Comparison of ENCODE assay signal across 18 cellular contexts in genomic region chr22:46381142-46381541, GRCh38. TPM values are rescaled to one million over a fixed set of nuclear protein-coding genes. Genes with fewer than 3 reads are reported as not detected.
DNase-seq lines count a peak whose midpoint lies in the region; ATAC-seq, FAIRE-seq and TF ChIP-seq lines count a peak whose summit lies in the region.
"Had no signal": no experiment of that assay in that cellular context is flagged by ENCODE, and none has a peak within 500 bp of the region (broad histone marks: within the 10 kb centered on the region; RNA-seq: fewer than 3 reads in every experiment).

No MANE protein-coding gene starts in this region.

- in situ Hi-C loops in SK-MEL-5 (cut with HindIII; ENCODE audit: low pct_unique_long_range_greater_than_20kb, low sequenced_read_pairs) = no loop called here

- H3K4me1 ChIP-seq in A549 (peaks cover 51% of the 10 kb centered on the region), foreskin keratinocyte (no peaks in the 10 kb centered on the region)
- H3K4me1 ChIP-seq: tibial artery had no signal

- peaks cover 10% of the 10 kb centered on the region for H3K4me1 Mint-ChIP-seq in glutamatergic neuron (ENCODE audit: low read depth, unreplicated experiment)

- H3K27me3 ChIP-seq in foreskin keratinocyte = no peaks in the 10 kb centered on the region
- H3K27me3 ChIP-seq: brain microvascular endothelial cell had no signal

- no peak for TF ChIP-seq RAD21 in A549 (conservative IDR thresholded peaks at IDR 0.05 in 1 of 2, IDR thresholded peaks at IDR 0.05 in 1 of 2)

- peak; percentile 61 for DNase-seq in A549 (ENCODE audit: low read depth in 1 of 2, low spot score in 1 of 2)
- DNase-seq in GM03348 (ENCODE audit: low spot score) = peak; percentile 45
- DNase-seq in SK-MEL-5 (ENCODE audit: low read depth, low spot score) = peak; percentile 53
- peak in 1 of 2 donors; percentile 20 for DNase-seq in foreskin keratinocyte
- DNase-seq in glutamatergic neuron = no peak
- no peak for DNase-seq in stimulated activated CD4-positive, alpha-beta T cell treated with anti-CD3 and anti-CD28 coated beads, Interleukin-2, amount 100 ng/mL, for 48 hours
- DNase-seq: brain microvascular endothelial cell; KBM-7; NCI-H1417; stimulated activated CD4-positive, alpha-beta T cell treated with anti-CD3 and anti-CD28 coated beads, Interleukin-2, amount 100 ng/mL, for 24 hours; tibial artery had no signal

- H3K27ac ChIP-seq in A549 = peak overlapping the region; percentile 91 to 93
- H3K27ac ChIP-seq in foreskin keratinocyte = no peak overlapping the region
- H3K27ac ChIP-seq: brain microvascular endothelial cell, tibial artery, VCaP had no signal

- TF ChIP-seq EP300 in A549 (IDR thresholded peaks at IDR 0.05) = no peak

- CTCF ChIA-PET in A549 (lab: Yijun Ruan, JAX) = interaction anchor here (1.3 to 1.6 kb wide), 2 partner anchors 13 to 153 kb away, joined by 3 to 7 read pairs; no protein-coding TSS in a partner anchor

- H3K36me3 Mint-ChIP-seq in glutamatergic neuron (ENCODE audit: unreplicated experiment) = no peaks in the 10 kb centered on the region

- H3K9me3 Mint-ChIP-seq in glutamatergic neuron (ENCODE audit: unreplicated experiment) = peaks cover 4% of the 10 kb centered on the region
- H3K9me3 Mint-ChIP-seq: neural crest cell had no signal

- no peak overlapping the region for H3K27ac Mint-ChIP-seq in glutamatergic neuron (ENCODE audit: unreplicated experiment)

- no peak overlapping the region for H3K4me3 Mint-ChIP-seq in glutamatergic neuron (ENCODE audit: unreplicated experiment)
- H3K4me3 Mint-ChIP-seq: neural crest cell had no signal

- H3K9me3 ChIP-seq in A549 = peaks cover 7% of the 10 kb centered on the region

- WGBS in A549 (ENCODE audit: missing lambda C conversion rate) = 23% methylated on average over 5 of the region's 5 CpGs

- no peak for FAIRE-seq in A549 (lab: Jason Lieb, UNC)
- FAIRE-seq: D721Med, H1 had no signal

- peak; percentile 37 to 40; a peak in 5 of 6 replicates for ATAC-seq in A549
- ATAC-seq in foreskin keratinocyte = peak; percentile 47
- ATAC-seq in GM21529 (IDR thresholded peaks at IDR 0.05; ENCODE audit: unreplicated experiment) = no peak
- no peak for ATAC-seq in GM19351 (IDR thresholded peaks at IDR 0.05; ENCODE audit: unreplicated experiment)
- ATAC-seq: right cardiac atrium had no signal

- H3K27me3 Mint-ChIP-seq in glutamatergic neuron (ENCODE audit: unreplicated experiment) = peaks cover 8% of the 10 kb centered on the region

- TF ChIP-seq POLR2A in A549 (IDR thresholded peaks at IDR 0.05; ENCODE audit: low read length) = no peak

- H3K4me2 ChIP-seq in A549 = peak overlapping the region; percentile 4; the same call in 2 of the 3 replicates

- POLR2A ChIA-PET in A549 (lab: Yijun Ruan, JAX) = no interaction called here

- no peak overlapping the region for H3K4me3 ChIP-seq in A549
- H3K4me3 ChIP-seq: tibial artery had no signal

- TF ChIP-seq CTCF in A549 (IDR thresholded peaks at IDR 0.05) (no peak), foreskin keratinocyte (conservative IDR thresholded peaks at IDR 0.05) (no peak), glutamatergic neuron (IDR thresholded peaks at IDR 0.05; ENCODE audit: partially characterized antibody, unreplicated experiment) (no peak)

TF ChIP-seq in A549, 52 proteins besides CTCF, POLR2A, EP300 and RAD21:
- TF ChIP-seq MAZ (IDR thresholded peaks at IDR 0.05; ENCODE audit: borderline replicate concordance, low read depth, low read length) = no peak
- no peak for TF ChIP-seq FOSL2 (IDR thresholded peaks at IDR 0.05)
- peak; percentile 40; the same call in 1 of the 2 replicates for TF ChIP-seq FOSL2 (CRISPR knock-in tag; IDR thresholded peaks at IDR 0.05)
- peak; percentile 37; the same call in 1 of the 2 replicates for TF ChIP-seq E2F6 (IDR thresholded peaks at IDR 0.05; ENCODE audit: borderline replicate concordance, low read depth)
- peak; percentile 44; the same call in 1 of the 2 replicates for TF ChIP-seq MAX (IDR thresholded peaks at IDR 0.05)
TF ChIP-seq in A549: peak in this region for 3.

RNA-seq across cellular contexts. Expression of gene TRMU, which starts 45.6 kb away (rescaled TPM):
- polyA plus RNA-seq in A549 (2011; rRNA removed) = 30.7 and 33.4 TPM in 2 replicates
- 42.2 and 42.4 TPM in 2 replicates for polyA plus RNA-seq in A549 (2012; cell fraction: cytosol; rRNA removed)
- 96.6 and 102 TPM in 2 replicates for polyA plus RNA-seq in A549 (2012; cell fraction: nucleus; rRNA removed)
- 39.6 to 44.1 TPM (median 41.9 TPM) in 3 replicates for polyA plus RNA-seq in A549 (2017; fragmentation: RNase III; extraction: RNeasy Plus Mini Kit Qiagen cat#74134 plus additional on column Dnase treatment)
- polyA minus RNA-seq in A549 (2011; rRNA and poly(A)+ RNA removed) = 19.5 and 20.1 TPM in 2 replicates
- 58.4 and 61.3 TPM in 2 replicates for total RNA-seq in SK-MEL-5 (2014; rRNA removed; shearing (Covaris generic))
- polyA plus RNA-seq in SK-MEL-5 (2015; cell fraction: cytosol; rRNA removed) = 45.6 and 48.5 TPM in 2 replicates
- polyA plus RNA-seq in SK-MEL-5 (2015; cell fraction: nucleus; rRNA removed) = 351 and 398 TPM in 2 replicates
- total RNA-seq in foreskin keratinocyte = 35.8 and 42.7 TPM in 2 replicates
- 35.4 and 45.0 TPM in 2 replicates for polyA plus RNA-seq in foreskin keratinocyte
- 60.8 TPM for total RNA-seq in glutamatergic neuron (ENCODE audit: unreplicated experiment)

Comparison
In these comparisons a context has a peak if more than half of its experiments do, and no peak if none do; other contexts are left out.
1. ATAC-seq: peak in A549 (2 of 2) and foreskin keratinocyte (single experiment); none in GM21529 (single experiment) and GM19351 (single experiment).
2. DNase-seq: peak in A549 (2 of 2), GM03348 (single experiment) and SK-MEL-5 (single experiment); none in glutamatergic neuron (single experiment) and stimulated activated CD4-positive, alpha-beta T cell treated with anti-CD3 and anti-CD28 coated beads, Interleukin-2, amount 100 ng/mL, for 48 hours (0 of 2).